In genomic region chr17:21245703-21246102, GRCh38 we compare ENCODE assay signal across 19 cellular contexts. TPM values are rescaled to one million over a fixed set of nuclear protein-coding genes. Genes with fewer than 3 reads are reported as not detected.
DNase-seq lines count a peak whose midpoint lies in the region; ATAC-seq and TF ChIP-seq lines count a peak whose summit lies in the region.
"Had no signal": no experiment of that assay in that cellular context is flagged by ENCODE, and none has a peak within 500 bp of the region (broad histone marks: within the 10 kb centered on the region; RNA-seq: fewer than 3 reads in every experiment).

No MANE protein-coding gene starts in this region.

- H3K27ac Mint-ChIP-seq in activated CD4-positive, alpha-beta T cell treated with anti-CD3 and anti-CD28 coated beads, Interleukin-2, amount 10 ng/mL, durations not matched to agents 24 days and 14 days: no peak overlapping the region

- no peaks in the 10 kb centered on the region for H3K36me3 ChIP-seq in OCI-LY7 (ENCODE audit: insufficient read depth, low read length)
- H3K36me3 ChIP-seq in gastrocnemius medialis: no peaks in the 10 kb centered on the region
- H3K36me3 ChIP-seq: MG63 had no signal

- CTCF ChIA-PET in OCI-LY7 (lab: Charles Lee; ENCODE audit: unreplicated experiment): interaction anchor here (0.6 kb wide), 1 partner anchor 11 kb away, joined by 7 read pairs; no protein-coding TSS in a partner anchor

- peaks cover 12% of the 10 kb centered on the region for H3K4me1 ChIP-seq in OCI-LY7 (ENCODE audit: insufficient read depth, low read length, poor library complexity, severe bottlenecking)
- H3K4me1 ChIP-seq in gastrocnemius medialis: peaks cover 81 to 97% of the 10 kb centered on the region in 2 donors

- intact Hi-C loops in OCI-LY7 (cut with micrococcal nuclease; ENCODE audit: unreplicated experiment) (no loop called here), left cardiac atrium (cut with DNase I) (no loop called here), gastrocnemius medialis (cut with DNase I; ENCODE audit: low total_unique reads) (loop anchor here (2.0 kb wide), 1 partner anchor 79 kb away; no protein-coding TSS in a partner anchor)
- intact Hi-C loops in activated CD4-positive, alpha-beta T cell treated with anti-CD3 and anti-CD28 coated beads, Interleukin-2, amount 10 ng/mL, durations not matched to agents 24 days and 14 days (cut with micrococcal nuclease): no loop called here

- H3K79me2 ChIP-seq in OCI-LY7 (ENCODE audit: insufficient read depth, low read depth, low read length): no peaks in the 10 kb centered on the region

- in situ Hi-C loops in gastrocnemius medialis (cut with MboI; ENCODE audit: low sequenced_read_pairs in 4 of 4): loop anchor here in 1 of 4 donors (25.0 kb wide), 1 partner anchor 108 kb away; the partner anchor contains the start of gene DHRS7B

- TF ChIP-seq POLR2A in gastrocnemius medialis (IDR thresholded peaks at IDR 0.05): peak; percentile 16 to 30

- no TSS peak for BruUV-seq in OCI-LY7 (replicated peaks; lab: Mats Ljungman, UMichigan)

- H3K27me3 ChIP-seq in gastrocnemius medialis: no peaks in the 10 kb centered on the region
- H3K27me3 ChIP-seq: MG63 had no signal

- peaks cover 2% of the 10 kb centered on the region for H3K4me1 Mint-ChIP-seq in activated CD4-positive, alpha-beta T cell treated with anti-CD3 and anti-CD28 coated beads, Interleukin-2, amount 10 ng/mL, durations not matched to agents 24 days and 14 days

- H3K36me3 Mint-ChIP-seq in activated CD4-positive, alpha-beta T cell treated with anti-CD3 and anti-CD28 coated beads, Interleukin-2, amount 10 ng/mL, durations not matched to agents 24 days and 14 days (ENCODE audit: low read depth): no peaks in the 10 kb centered on the region

- no peak overlapping the region for H3K27ac ChIP-seq in OCI-LY7 (ENCODE audit: low read depth, low read length, poor library complexity, severe bottlenecking)
- H3K27ac ChIP-seq in gastrocnemius medialis: peak overlapping the region; percentile 89 to 95 (median 92)
- H3K27ac ChIP-seq: 22Rv1, KMS-11 had no signal

- POLR2A ChIA-PET in OCI-LY7 (lab: Charles Lee): interaction anchor here (1.0 to 1.2 kb wide), 2 partner anchors 9 to 22 kb away, joined by 3 read pairs; no protein-coding TSS in a partner anchor

- H3K27me3 Mint-ChIP-seq in activated CD4-positive, alpha-beta T cell treated with anti-CD3 and anti-CD28 coated beads, Interleukin-2, amount 10 ng/mL, durations not matched to agents 24 days and 14 days: peaks cover 2% of the 10 kb centered on the region

- H3K9me3 ChIP-seq in OCI-LY7 (ENCODE audit: low read length) (no peaks in the 10 kb centered on the region), gastrocnemius medialis (no peaks in the 10 kb centered on the region)
- H3K9me3 ChIP-seq: Caco-2, MG63 had no signal

- DNase-seq in NCI-H146 (lab: John Stamatoyannopoulos, UW) (peak; percentile 23), NCI-H146 treated with DMSO at 0.1 percent for 48 hours (lab: John Stamatoyannopoulos, UW; ENCODE audit: unreplicated experiment) (no peak), OCI-LY7 (ENCODE audit: low spot score) (peak; percentile 42), left cardiac atrium (no peak), gastrocnemius medialis (peak; percentile 81 to 96), iPS-NIHi7 (ENCODE audit: extremely low spot score) (no peak)
- no peak for DNase-seq in activated CD4-positive, alpha-beta T cell treated with anti-CD3 and anti-CD28 coated beads, Interleukin-2, amount 10 ng/mL, durations not matched to agents 24 days and 14 days
- DNase-seq: C1 segment of cervical spinal cord, MG63, NCI-H1092 treated with DMSO at 0.1 percent for 48 hours, NCI-H187, NCI-H446 treated with DMSO at 0.1 percent for 48 hours, NCI-H774, SHP77 had no signal

- no peak for TF ChIP-seq CTCF in OCI-LY7 (conservative IDR thresholded peaks at IDR 0.05; ENCODE audit: low read length)
- TF ChIP-seq CTCF in gastrocnemius medialis (IDR thresholded peaks at IDR 0.05 in 4 of 5, conservative IDR thresholded peaks at IDR 0.05 in 1 of 5): no peak

- ATAC-seq in left cardiac atrium: peak; percentile 3 to 36
- peak; percentile 63 to 68 for ATAC-seq in gastrocnemius medialis
- no peak for ATAC-seq in GM21529 (IDR thresholded peaks at IDR 0.05; ENCODE audit: unreplicated experiment)
- ATAC-seq: Panc1 had no signal

- H3K4me3 ChIP-seq in OCI-LY7 (ENCODE audit: low read depth, low read length, poor library complexity, severe bottlenecking) (no peak overlapping the region), gastrocnemius medialis (no peak overlapping the region)
- H3K4me3 ChIP-seq: MG63 had no signal

- no peak overlapping the region for H3K4me3 Mint-ChIP-seq in activated CD4-positive, alpha-beta T cell treated with anti-CD3 and anti-CD28 coated beads, Interleukin-2, amount 10 ng/mL, durations not matched to agents 24 days and 14 days

- no peaks in the 10 kb centered on the region for H4K20me1 ChIP-seq in OCI-LY7 (ENCODE audit: insufficient read depth, low read length)

- no peaks in the 10 kb centered on the region for H3K9me3 Mint-ChIP-seq in activated CD4-positive, alpha-beta T cell treated with anti-CD3 and anti-CD28 coated beads, Interleukin-2, amount 10 ng/mL, durations not matched to agents 24 days and 14 days

- no peak overlapping the region for H3K4me2 ChIP-seq in OCI-LY7 (ENCODE audit: low read length)
- H3K4me2 ChIP-seq: KMS-11 had no signal

- H2AFZ ChIP-seq in OCI-LY7 (ENCODE audit: low read length): no peak overlapping the region

- H3K9me2 ChIP-seq in OCI-LY7 (ENCODE audit: insufficient read depth, low read length): no peaks in the 10 kb centered on the region

RNA-seq across cellular contexts. Expression of gene NATD1, which starts 7.5 kb away (rescaled TPM):
- total RNA-seq in OCI-LY7 (2014; rRNA removed; shearing (Covaris generic)): 0.41 and 0.85 TPM in 2 replicates
- total RNA-seq in OCI-LY7 (2022) (6.0 and 6.8 TPM in 2 replicates), left cardiac atrium (10 to 100 TPM in 1 of 2 donors, 1 to 10 TPM in 1; 8.6 to 19.4 TPM), gastrocnemius medialis (10 to 100 TPM; 10.1 to 21.2 (median 15.5) TPM)
- 1.1 TPM in 2 replicates for total RNA-seq in activated CD4-positive, alpha-beta T cell treated with anti-CD3 and anti-CD28 coated beads, Interleukin-2, amount 10 ng/mL, durations not matched to agents 24 days and 14 days

RNA-seq across cellular contexts. Expression of gene TMEM11, which starts 31.7 kb away (rescaled TPM):
- 26.8 and 27.3 TPM in 2 replicates for total RNA-seq in OCI-LY7 (2014; rRNA removed; shearing (Covaris generic))
- 32.7 and 34.0 TPM in 2 replicates for total RNA-seq in OCI-LY7 (2022)
- 10 to 100 TPM; 26.7 to 27.3 TPM for total RNA-seq in left cardiac atrium
- total RNA-seq in gastrocnemius medialis: 100 to 1,000 TPM in 2 of 4 donors, 10 to 100 TPM in 2; 70.6 to 131 (median 90.9) TPM
- 33.5 and 34.7 TPM in 2 replicates for total RNA-seq in activated CD4-positive, alpha-beta T cell treated with anti-CD3 and anti-CD28 coated beads, Interleukin-2, amount 10 ng/mL, durations not matched to agents 24 days and 14 days

RNA-seq across cellular contexts. Expression of gene MAP2K3, which starts 38.8 kb away (rescaled TPM):
- total RNA-seq in OCI-LY7 (2014; rRNA removed; shearing (Covaris generic)): 13.6 and 27.8 TPM in 2 replicates
- total RNA-seq in OCI-LY7 (2022): 70.3 and 71.5 TPM in 2 replicates
- 10 to 100 TPM; 38.9 to 64.7 TPM for total RNA-seq in left cardiac atrium
- 100 to 1,000 TPM in 1 of 4 donors, 10 to 100 TPM in 3; 15.7 to 170 (median 63.8) TPM for total RNA-seq in gastrocnemius medialis
- total RNA-seq in activated CD4-positive, alpha-beta T cell treated with anti-CD3 and anti-CD28 coated beads, Interleukin-2, amount 10 ng/mL, durations not matched to agents 24 days and 14 days: 159 and 166 TPM in 2 replicates

Comparison
In these comparisons a context has a peak if more than half of its experiments do, and no peak if none do; other contexts are left out.
1. DNase-seq: peak in NCI-H146 (single experiment), OCI-LY7 (single experiment) and gastrocnemius medialis (2 of 2); none in NCI-H146 treated with DMSO at 0.1 percent for 48 hours (single experiment), left cardiac atrium (single experiment), iPS-NIHi7 (single experiment) and activated CD4-positive, alpha-beta T cell treated with anti-CD3 and anti-CD28 coated beads, Interleukin-2, amount 10 ng/mL, durations not matched to agents 24 days and 14 days (single experiment).